ENCODE assay signal across 11 cellular contexts in genomic region chrX:31228909-31229308, GRCh38.
DNase-seq lines count a peak whose midpoint lies in the region; ATAC-seq and TF ChIP-seq lines count a peak whose summit lies in the region.
"Had no signal": no experiment of that assay in that cellular context is flagged by ENCODE, and none has a peak within 500 bp of the region (broad histone marks: within the 10 kb centered on the region; RNA-seq: fewer than 3 reads in every experiment).

No MANE protein-coding gene starts in this region.

- H3K36me3 ChIP-seq in muscle layer of colon (ENCODE audit: insufficient read depth, low read length) = no peaks in the 10 kb centered on the region
- H3K36me3 ChIP-seq in Caco-2 (ENCODE audit: control insufficient read depth, insufficient read depth, low read length) = no peaks in the 10 kb centered on the region
- H3K36me3 ChIP-seq: esophagus squamous epithelium had no signal

- H3K4me1 Mint-ChIP-seq in Caco-2 (ENCODE audit: low read depth, unreplicated experiment) = peaks cover 16% of the 10 kb centered on the region

- H3K27me3 ChIP-seq in muscle layer of colon (ENCODE audit: control insufficient read depth in 1 of 2, insufficient read depth in 2 of 2, low read length in 2 of 2) (no peaks in the 10 kb centered on the region), Caco-2 (replicated peaks; ENCODE audit: control insufficient read depth, insufficient read depth, low read length) (no peaks in the 10 kb centered on the region)
- H3K27me3 ChIP-seq: esophagus squamous epithelium had no signal

- no peaks in the 10 kb centered on the region for H3K9me3 Mint-ChIP-seq in Caco-2 (ENCODE audit: unreplicated experiment)

- H3K27ac Mint-ChIP-seq in Caco-2 (ENCODE audit: unreplicated experiment) = no peak overlapping the region

- H3K9me3 ChIP-seq in muscle layer of colon (ENCODE audit: low read length) = no peaks in the 10 kb centered on the region
- no peaks in the 10 kb centered on the region for H3K9me3 ChIP-seq in Caco-2
- H3K9me3 ChIP-seq: esophagus squamous epithelium had no signal

- BruUV-seq in Caco-2 (replicated peaks; lab: Mats Ljungman, UMichigan) = no TSS peak

- H3K36me3 Mint-ChIP-seq in Caco-2 (ENCODE audit: insufficient read depth, unreplicated experiment) = peaks cover 6% of the 10 kb centered on the region

- no peak overlapping the region for H3K9ac ChIP-seq in muscle layer of colon (ENCODE audit: low read length)

- H3K4me1 ChIP-seq in muscle layer of colon (ENCODE audit: insufficient read depth, low read length) (peaks cover 7% of the 10 kb centered on the region), Caco-2 (peaks cover 10% of the 10 kb centered on the region; the same call in 1 of the 2 replicates)

- TF ChIP-seq CTCF in Caco-2 (IDR thresholded peaks at IDR 0.05; ENCODE audit: insufficient read depth in 1 of 2, low read depth in 1 of 2, low read length in 1 of 2, severe bottlenecking in 1 of 2, unreplicated experiment in 1 of 2) = no peak

- H3K27me3 Mint-ChIP-seq in Caco-2 (ENCODE audit: insufficient read depth, unreplicated experiment) = no peaks in the 10 kb centered on the region

- CTCF ChIA-PET in Caco-2 (lab: Charles Lee) = no interaction called here

- peak overlapping the region; percentile 1 for H3K27ac ChIP-seq in muscle layer of colon (ENCODE audit: low read depth, low read length)
- H3K27ac ChIP-seq: esophagus squamous epithelium, SK-N-MC had no signal

- intact Hi-C loops in Caco-2 (cut with micrococcal nuclease; ENCODE audit: unreplicated experiment) = no loop called here

- H3K4me3 Mint-ChIP-seq in Caco-2 (ENCODE audit: unreplicated experiment) = no peak overlapping the region

- ATAC-seq in GM18870 (IDR thresholded peaks at IDR 0.05; ENCODE audit: unreplicated experiment) = peak; percentile 95
- peak; percentile 94 for ATAC-seq in HG02610 (IDR thresholded peaks at IDR 0.05; ENCODE audit: unreplicated experiment)
- peak; percentile 88 for ATAC-seq in HG03571 (IDR thresholded peaks at IDR 0.05; ENCODE audit: unreplicated experiment)
- ATAC-seq in activated CD4-positive, CD25-positive, alpha-beta regulatory T cell treated with anti-CD3 and anti-CD28 coated beads, Interleukin-2, amount 50 U/mL, for 24 hours = no peak

- no peak overlapping the region for H3K4me3 ChIP-seq in muscle layer of colon (ENCODE audit: low read depth in 1 of 2, low read length in 2 of 2)
- no peak overlapping the region for H3K4me3 ChIP-seq in Caco-2 (ENCODE audit: low read depth, low read length)
- H3K4me3 ChIP-seq: esophagus squamous epithelium, SK-N-MC had no signal

- POLR2A ChIA-PET in Caco-2 (lab: Charles Lee) = no interaction called here

- DNase-seq in activated naive CD4-positive, alpha-beta T cell treated with anti-CD3 and anti-CD28 coated beads, Interleukin-2, amount 50 U/mL, for 16 hours = no peak
- no peak for DNase-seq in Caco-2
- DNase-seq in dedifferentiated amniotic fluid mesenchymal stem cell (ENCODE audit: extremely low spot score) = no peak
- DNase-seq: esophagus squamous epithelium, Karpas-422 had no signal

Comparison
In these comparisons a context has a peak if more than half of its experiments do, and no peak if none do; other contexts are left out.
1. ATAC-seq: peak in GM18870 (single experiment), HG02610 (single experiment) and HG03571 (single experiment); none in activated CD4-positive, CD25-positive, alpha-beta regulatory T cell treated with anti-CD3 and anti-CD28 coated beads, Interleukin-2, amount 50 U/mL, for 24 hours (0 of 2).